In the genomic region with DNA sequence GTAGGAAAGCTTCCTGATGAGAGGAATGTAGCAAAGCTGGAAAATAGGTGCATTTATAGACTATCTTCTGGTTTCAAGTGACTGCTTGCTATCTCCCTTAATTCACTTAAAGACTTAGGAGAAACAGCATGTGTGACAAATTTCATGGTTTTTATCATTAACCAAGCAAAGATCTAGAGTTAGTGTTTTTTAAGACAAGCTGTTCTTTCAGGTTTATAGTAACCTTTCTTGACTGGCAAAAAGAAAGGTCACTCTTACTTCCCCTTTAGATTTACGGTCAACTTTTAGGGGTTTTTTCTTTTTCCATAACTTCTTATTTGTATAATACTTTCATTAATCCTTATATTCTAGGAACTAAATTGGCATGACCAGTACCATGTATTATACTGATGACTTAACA, we compare ENCODE assay signal across 25 cellular contexts. TPM values are rescaled to one million over a fixed set of nuclear protein-coding genes. Genes with fewer than 3 reads are reported as not detected.
DNase-seq lines count a peak whose midpoint lies in the region; ATAC-seq, FAIRE-seq and TF ChIP-seq lines count a peak whose summit lies in the region.
"Had no signal": no experiment of that assay in that cellular context is flagged by ENCODE, and none has a peak within 500 bp of the region (broad histone marks: within the 10 kb centered on the region; RNA-seq: fewer than 3 reads in every experiment).

No MANE protein-coding gene starts in this region.

- H3K4me1 ChIP-seq in CD4-positive, CD25-positive, alpha-beta regulatory T cell (ENCODE audit: control insufficient read depth, insufficient read depth, low read length, poor library complexity, severe bottlenecking), result peaks cover 18% of the 10 kb centered on the region
- H3K4me1 ChIP-seq: colonic mucosa, neural progenitor cell had no signal

- no peaks in the 10 kb centered on the region for H3K27me3 ChIP-seq in CD4-positive, CD25-positive, alpha-beta regulatory T cell (ENCODE audit: control insufficient read depth, insufficient read depth, low read length)
- H3K27me3 ChIP-seq: colonic mucosa, neural progenitor cell, transverse colon had no signal

- no peaks in the 10 kb centered on the region for H3K27me3 Mint-ChIP-seq in CD4-positive, CD25-positive, alpha-beta regulatory T cell
- H3K27me3 Mint-ChIP-seq in WTC11 (ENCODE audit: low read depth), result no peaks in the 10 kb centered on the region
- H3K27me3 Mint-ChIP-seq in naive thymus-derived CD8-positive, alpha-beta T cell, result no peaks in the 10 kb centered on the region
- H3K27me3 Mint-ChIP-seq: brain had no signal

- POLR2A ChIA-PET in WTC11 (lab: Charles Lee), result no interaction called here
- POLR2A ChIA-PET in naive thymus-derived CD8-positive, alpha-beta T cell (lab: Charles Lee), result interaction anchor here (0.6 to 1.2 kb wide), 2 partner anchors 12 to 1648 kb away, joined by 3 read pairs; no protein-coding TSS in a partner anchor

- FAIRE-seq in GM12891 (lab: Jason Lieb, UNC), result peak; percentile 41

- DNase-seq in CD4-positive, CD25-positive, alpha-beta regulatory T cell, result no peak
- no peak for DNase-seq in GM12891 (ENCODE audit: insufficient read length, low spot score)
- no peak for DNase-seq in WTC11 (ENCODE audit: low spot score)
- DNase-seq in naive thymus-derived CD8-positive, alpha-beta T cell, result no peak
- no peak for DNase-seq in cerebellar nuclear complex (lab: John Stamatoyannopoulos, UW)
- no peak for DNase-seq in T-helper 2 cell
- no peak for DNase-seq in T1000 (lab: John Stamatoyannopoulos, UW)
- DNase-seq: activated CD4-positive, alpha-beta T cell treated with anti-CD3 and anti-CD28 coated beads, Interleukin-2, amount 50 U/mL, for 4 hours; activated T-cell treated with anti-CD3 and anti-CD28 coated beads, Interleukin-2, amount 50 U/mL, for 1 hour; Calu3; colonic mucosa; EL; glutamatergic neuron; GM23248; left cardiac atrium; NCI-H1417 treated with DMSO at 0.1 percent for 48 hours; NCI-H524 treated with DMSO at 0.1 percent for 48 hours; stimulated activated CD4-positive, alpha-beta T cell treated with anti-CD3 and anti-CD28 coated beads, Interleukin-2, amount 100 ng/mL, for 24 hours; stimulated activated naive CD8-positive, alpha-beta T cell treated with anti-CD3 and anti-CD28 coated beads, Interleukin-15, Interleukin-2, amounts not matched to agents 100 U/mL and 50 U/mL, for 24 hours; transverse colon had no signal

- no peak overlapping the region for H3K27ac ChIP-seq in CD4-positive, CD25-positive, alpha-beta regulatory T cell (ENCODE audit: insufficient read depth, low read length, poor library complexity, severe bottlenecking)
- H3K27ac ChIP-seq: colonic mucosa, GM23248, neural progenitor cell, skin epidermis, transverse colon had no signal

- peaks cover 8% of the 10 kb centered on the region for H3K36me3 Mint-ChIP-seq in CD4-positive, CD25-positive, alpha-beta regulatory T cell
- peaks cover 8% of the 10 kb centered on the region for H3K36me3 Mint-ChIP-seq in WTC11
- peaks cover 0 to 42% (median 4%) of the 10 kb centered on the region in 3 donors for H3K36me3 Mint-ChIP-seq in naive thymus-derived CD8-positive, alpha-beta T cell

- peaks cover 29 to 65% (median 42%) of the 10 kb centered on the region in 4 donors for H3K4me1 Mint-ChIP-seq in CD4-positive, CD25-positive, alpha-beta regulatory T cell
- H3K4me1 Mint-ChIP-seq in WTC11, result no peaks in the 10 kb centered on the region
- H3K4me1 Mint-ChIP-seq in naive thymus-derived CD8-positive, alpha-beta T cell, result peaks cover 7 to 60% (median 37%) of the 10 kb centered on the region in 4 donors
- H3K4me1 Mint-ChIP-seq: neural progenitor cell had no signal

- ATAC-seq in CD4-positive, CD25-positive, alpha-beta regulatory T cell (ENCODE audit: low read depth in 2 of 2), result no peak
- ATAC-seq in WTC11 (no peak), GM18511 (IDR thresholded peaks at IDR 0.05; ENCODE audit: unreplicated experiment) (no peak)
- ATAC-seq in naive thymus-derived CD8-positive, alpha-beta T cell, result no peak
- ATAC-seq: left cardiac atrium; Right ventricle myocardium inferior; stimulated activated naive CD8-positive, alpha-beta T cell treated with anti-CD3 and anti-CD28 coated beads, Interleukin-15, Interleukin-2, amounts not matched to agents 100 U/mL and 50 U/mL, for 24 hours had no signal

- TF ChIP-seq POLR2A in GM12891 (IDR thresholded peaks at IDR 0.05; ENCODE audit: low read depth, low read length), result no peak

- no peak for TF ChIP-seq CTCF in WTC11 (IDR thresholded peaks at IDR 0.05)

- CTCF ChIA-PET in WTC11 (lab: Charles Lee), result interaction anchor here (1.2 to 1.5 kb wide), 2 partner anchors 70 to 84 kb away, joined by 3 to 4 read pairs; no protein-coding TSS in a partner anchor

- no peaks in the 10 kb centered on the region for H3K9me3 Mint-ChIP-seq in CD4-positive, CD25-positive, alpha-beta regulatory T cell
- H3K9me3 Mint-ChIP-seq in WTC11, result no peaks in the 10 kb centered on the region
- no peaks in the 10 kb centered on the region for H3K9me3 Mint-ChIP-seq in naive thymus-derived CD8-positive, alpha-beta T cell
- H3K9me3 Mint-ChIP-seq: brain, neural progenitor cell had no signal

- H3K4me3 Mint-ChIP-seq in CD4-positive, CD25-positive, alpha-beta regulatory T cell, result no peak overlapping the region
- no peak overlapping the region for H3K4me3 Mint-ChIP-seq in WTC11
- no peak overlapping the region for H3K4me3 Mint-ChIP-seq in naive thymus-derived CD8-positive, alpha-beta T cell
- H3K4me3 Mint-ChIP-seq: brain, neural progenitor cell had no signal

- no peak overlapping the region for H3K4me3 ChIP-seq in CD4-positive, CD25-positive, alpha-beta regulatory T cell (ENCODE audit: low read depth, low read length)
- H3K4me3 ChIP-seq: colonic mucosa, GM23248, neural progenitor cell, skin epidermis, transverse colon had no signal

- no peaks in the 10 kb centered on the region for H3K9me3 ChIP-seq in CD4-positive, CD25-positive, alpha-beta regulatory T cell (ENCODE audit: control insufficient read depth in 2 of 2, low read length in 2 of 2)
- H3K9me3 ChIP-seq: colonic mucosa, transverse colon had no signal

- peaks cover 3% of the 10 kb centered on the region for H3K36me3 ChIP-seq in CD4-positive, CD25-positive, alpha-beta regulatory T cell (ENCODE audit: control insufficient read depth, insufficient read depth, low read length)
- H3K36me3 ChIP-seq: colonic mucosa, neural progenitor cell, transverse colon had no signal

- H3K27ac Mint-ChIP-seq in CD4-positive, CD25-positive, alpha-beta regulatory T cell, result peak overlapping the region in 2 of 3 donors; percentile 3 to 53
- 0 out of 2 replicates have a peak overlapping the region, but pooled peaks have one; percentile 78 for H3K27ac Mint-ChIP-seq in WTC11
- H3K27ac Mint-ChIP-seq in naive thymus-derived CD8-positive, alpha-beta T cell, result peak overlapping the region in 9 of 10 donors; percentile 49 to 93 (median 68)
- H3K27ac Mint-ChIP-seq: neural progenitor cell had no signal

TF ChIP-seq in GM12891, 5 proteins besides CTCF, POLR2A, EP300 and RAD21:
- TF ChIP-seq SPI1 (IDR thresholded peaks at IDR 0.05; ENCODE audit: low read depth, low read length), result no peak
- no peak for TF ChIP-seq PAX5 (IDR thresholded peaks at IDR 0.05; ENCODE audit: insufficient read depth, low read length, severe bottlenecking)
- TF ChIP-seq POLR2AphosphoS5 (IDR thresholded peaks at IDR 0.05; ENCODE audit: low read depth, low read length), result no peak
- TF ChIP-seq TAF1 (IDR thresholded peaks at IDR 0.05; ENCODE audit: low read depth, low read length), result no peak
- TF ChIP-seq POU2F2 (IDR thresholded peaks at IDR 0.05; ENCODE audit: low read depth, low read length), result no peak

TF ChIP-seq in WTC11, 78 proteins besides CTCF, POLR2A, EP300 and RAD21:
- TF ChIP-seq NFATC4 (CRISPR knock-in tag; IDR thresholded peaks at IDR 0.05) (no peak), CDX4 (CRISPR knock-in tag; IDR thresholded peaks at IDR 0.05; ENCODE audit: borderline replicate concordance) (no peak)

RNA-seq across cellular contexts. Expression of gene KDM2A, which starts 46.5 kb away (rescaled TPM):
- 346 TPM for total RNA-seq in CD4-positive, CD25-positive, alpha-beta regulatory T cell
- 10 to 100 TPM; 10.7 to 14.4 (median 11.8) TPM for polyA plus RNA-seq in CD4-positive, CD25-positive, alpha-beta regulatory T cell
- polyA plus RNA-seq in GM12891 (2012; ENCODE audit: low read depth, missing spikeins), result 42.6 TPM
- total RNA-seq in WTC11 (2021), result 54.0 to 58.0 TPM (median 54.3 TPM) in 3 replicates
- 100 to 1,000 TPM; 280 TPM for total RNA-seq in naive thymus-derived CD8-positive, alpha-beta T cell
- polyA plus RNA-seq in naive thymus-derived CD8-positive, alpha-beta T cell, result 10 to 100 TPM in 1 of 3 donors, 1 to 10 TPM in 2; 8.0 to 12.9 (median 9.9) TPM

Comparison
In these comparisons a context has a peak if more than half of its experiments do, and no peak if none do; other contexts are left out.
1. H3K27ac Mint-ChIP-seq: peak in every context shown above with its lines; median percentile 78 in WTC11; 68 in naive thymus-derived CD8-positive, alpha-beta T cell; 28 in CD4-positive, CD25-positive, alpha-beta regulatory T cell.